14 cellular contexts compared by ENCODE assay signal in the genomic region with DNA sequence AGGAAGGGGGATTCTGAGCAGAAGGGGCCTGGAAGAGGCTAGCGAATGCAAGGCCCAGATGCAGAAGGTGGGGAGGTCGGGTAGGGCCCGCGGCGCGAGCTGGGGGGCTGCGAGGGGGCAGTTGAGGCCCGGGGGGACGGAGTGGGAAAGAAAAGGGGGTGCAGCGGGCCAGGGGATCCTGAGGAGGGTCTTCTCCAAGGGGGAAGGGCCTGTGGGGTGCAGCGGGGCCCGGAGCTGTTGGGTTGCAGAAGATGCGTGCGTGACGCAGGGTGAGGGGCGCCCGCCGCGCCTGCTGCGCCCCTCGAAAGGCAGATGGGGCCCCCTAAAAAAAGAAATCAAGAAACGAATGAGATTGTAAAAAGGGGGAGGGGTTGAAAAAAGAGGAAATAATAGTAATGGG. TPM values are rescaled to one million over a fixed set of nuclear protein-coding genes. Genes with fewer than 3 reads are reported as not detected.
DNase-seq lines count a peak whose midpoint lies in the region; ATAC-seq and TF ChIP-seq lines count a peak whose summit lies in the region.
"Had no signal": no experiment of that assay in that cellular context is flagged by ENCODE, and none has a peak within 500 bp of the region (broad histone marks: within the 10 kb centered on the region; RNA-seq: fewer than 3 reads in every experiment).

No MANE protein-coding gene starts in this region.

- POLR2A ChIA-PET in activated CD8-positive, alpha-beta T cell treated with anti-CD3 and anti-CD28 coated beads, Interleukin-2, amount 10 ng/mL, durations not matched to agents 7 days and 5 days (lab: Charles Lee): no interaction called here
- POLR2A ChIA-PET in activated CD8-positive, alpha-beta T cell treated with anti-CD3 and anti-CD28 coated beads for 36 hours (lab: Charles Lee): no interaction called here

- CTCF ChIA-PET in activated CD8-positive, alpha-beta T cell treated with anti-CD3 and anti-CD28 coated beads, Interleukin-2, amount 10 ng/mL, durations not matched to agents 7 days and 5 days (lab: Charles Lee): no interaction called here
- CTCF ChIA-PET in activated CD8-positive, alpha-beta T cell treated with anti-CD3 and anti-CD28 coated beads for 36 hours (lab: Charles Lee): no interaction called here

- H3K36me3 ChIP-seq in Peyer's patch: no peaks in the 10 kb centered on the region
- H3K36me3 ChIP-seq in esophagus muscularis mucosa: no peaks in the 10 kb centered on the region

- H3K9me3 Mint-ChIP-seq in activated CD8-positive, alpha-beta T cell treated with anti-CD3 and anti-CD28 coated beads, Interleukin-2, amount 10 ng/mL, durations not matched to agents 7 days and 5 days (ENCODE audit: insufficient read depth): no peaks in the 10 kb centered on the region
- H3K9me3 Mint-ChIP-seq in activated CD8-positive, alpha-beta T cell treated with anti-CD3 and anti-CD28 coated beads for 36 hours: no peaks in the 10 kb centered on the region
- H3K9me3 Mint-ChIP-seq in stimulated activated naive B cell treated with anti-CD40 and anti-IgM and Interleukin-4, amounts not matched to agents 10 μg/mL and 1 μg/mL and 100 μg/mL, for 72 hours: peaks cover 0 to 2% of the 10 kb centered on the region in 2 donors
- no peaks in the 10 kb centered on the region for H3K9me3 Mint-ChIP-seq in glutamatergic neuron (ENCODE audit: unreplicated experiment)

- no peak for DNase-seq in activated CD8-positive, alpha-beta T cell treated with anti-CD3 and anti-CD28 coated beads, Interleukin-2, amount 10 ng/mL, durations not matched to agents 7 days and 5 days
- no peak for DNase-seq in activated CD8-positive, alpha-beta T cell treated with anti-CD3 and anti-CD28 coated beads for 36 hours
- DNase-seq in Peyer's patch (no peak), esophagus muscularis mucosa (ENCODE audit: extremely low spot score) (no peak), EL (no peak), glutamatergic neuron (no peak)
- DNase-seq in stimulated activated naive B cell treated with anti-CD40 and anti-IgM and Interleukin-4, amounts not matched to agents 10 μg/mL and 1 μg/mL and 100 μg/mL, for 72 hours: no peak
- no peak for DNase-seq in stimulated activated CD8-positive, alpha-beta memory T cell treated with anti-CD3 and anti-CD28 coated beads, Interleukin-4, amount 100 ng/mL, for 48 hours
- DNase-seq: NCI-H526 treated with DMSO at 0.1 percent for 48 hours, OCI-M1 had no signal

- TF ChIP-seq EP300 in esophagus muscularis mucosa (IDR thresholded peaks at IDR 0.05): no peak

- H3K4me3 ChIP-seq in Peyer's patch: peak overlapping the region in 3 of 4 donors; percentile 37 to 41 (median 41)
- H3K4me3 ChIP-seq in esophagus muscularis mucosa: peak overlapping the region; percentile 46 to 58 (median 50)

- H3K27me3 ChIP-seq in Peyer's patch (no peaks in the 10 kb centered on the region), esophagus muscularis mucosa (no peaks in the 10 kb centered on the region)

- TF ChIP-seq POLR2A in Peyer's patch (IDR thresholded peaks at IDR 0.05) (no peak), esophagus muscularis mucosa (IDR thresholded peaks at IDR 0.05; ENCODE audit: low read depth) (no peak)

- H3K36me3 Mint-ChIP-seq in activated CD8-positive, alpha-beta T cell treated with anti-CD3 and anti-CD28 coated beads, Interleukin-2, amount 10 ng/mL, durations not matched to agents 7 days and 5 days (ENCODE audit: low read depth): no peaks in the 10 kb centered on the region
- H3K36me3 Mint-ChIP-seq in activated CD8-positive, alpha-beta T cell treated with anti-CD3 and anti-CD28 coated beads for 36 hours (ENCODE audit: low read depth): no peaks in the 10 kb centered on the region
- peaks cover 0 to 4% of the 10 kb centered on the region in 2 donors for H3K36me3 Mint-ChIP-seq in stimulated activated naive B cell treated with anti-CD40 and anti-IgM and Interleukin-4, amounts not matched to agents 10 μg/mL and 1 μg/mL and 100 μg/mL, for 72 hours
- no peaks in the 10 kb centered on the region for H3K36me3 Mint-ChIP-seq in glutamatergic neuron (ENCODE audit: unreplicated experiment)
- H3K36me3 Mint-ChIP-seq: IgD-negative memory B cell had no signal

- TF ChIP-seq CTCF in activated CD8-positive, alpha-beta T cell treated with anti-CD3 and anti-CD28 coated beads for 36 hours (IDR thresholded peaks at IDR 0.05): no peak
- no peak for TF ChIP-seq CTCF in Peyer's patch (IDR thresholded peaks at IDR 0.05)
- no peak for TF ChIP-seq CTCF in esophagus muscularis mucosa (IDR thresholded peaks at IDR 0.05)
- TF ChIP-seq CTCF in glutamatergic neuron (IDR thresholded peaks at IDR 0.05; ENCODE audit: partially characterized antibody, unreplicated experiment): no peak

- H3K9me3 ChIP-seq in Peyer's patch (no peaks in the 10 kb centered on the region), esophagus muscularis mucosa (no peaks in the 10 kb centered on the region)

- H3K4me1 ChIP-seq in Peyer's patch (peaks cover 0 to 11% (median 3%) of the 10 kb centered on the region in 4 donors), esophagus muscularis mucosa (peaks cover 3 to 13% (median 12%) of the 10 kb centered on the region in 4 donors)

- H3K4me3 Mint-ChIP-seq in activated CD8-positive, alpha-beta T cell treated with anti-CD3 and anti-CD28 coated beads, Interleukin-2, amount 10 ng/mL, durations not matched to agents 7 days and 5 days: peak overlapping the region; percentile 1
- H3K4me3 Mint-ChIP-seq in activated CD8-positive, alpha-beta T cell treated with anti-CD3 and anti-CD28 coated beads for 36 hours: no peak overlapping the region
- H3K4me3 Mint-ChIP-seq in stimulated activated naive B cell treated with anti-CD40 and anti-IgM and Interleukin-4, amounts not matched to agents 10 μg/mL and 1 μg/mL and 100 μg/mL, for 72 hours: peak overlapping the region; percentile 1 to 9
- H3K4me3 Mint-ChIP-seq in glutamatergic neuron (ENCODE audit: unreplicated experiment): no peak overlapping the region

- WGBS in esophagus muscularis mucosa: 72% methylated on average over 22 of the region's 22 CpGs

- no peak for ATAC-seq in activated CD8-positive, alpha-beta T cell treated with anti-CD3 and anti-CD28 coated beads, Interleukin-2, amount 10 ng/mL, durations not matched to agents 7 days and 5 days
- ATAC-seq in activated CD8-positive, alpha-beta T cell treated with anti-CD3 and anti-CD28 coated beads for 36 hours: no peak
- no peak for ATAC-seq in stimulated activated naive B cell treated with anti-CD40 and anti-IgM and Interleukin-4, amounts not matched to agents 10 μg/mL and 1 μg/mL and 100 μg/mL, for 72 hours (replicated peaks)

- intact Hi-C loops in activated CD8-positive, alpha-beta T cell treated with anti-CD3 and anti-CD28 coated beads for 36 hours (cut with micrococcal nuclease): no loop called here
- intact Hi-C loops in esophagus muscularis mucosa (cut with DNase I): no loop called here

- H3K27me3 Mint-ChIP-seq in activated CD8-positive, alpha-beta T cell treated with anti-CD3 and anti-CD28 coated beads, Interleukin-2, amount 10 ng/mL, durations not matched to agents 7 days and 5 days (ENCODE audit: low read depth): peaks cover 17% of the 10 kb centered on the region
- peaks cover 4% of the 10 kb centered on the region for H3K27me3 Mint-ChIP-seq in activated CD8-positive, alpha-beta T cell treated with anti-CD3 and anti-CD28 coated beads for 36 hours
- H3K27me3 Mint-ChIP-seq in stimulated activated naive B cell treated with anti-CD40 and anti-IgM and Interleukin-4, amounts not matched to agents 10 μg/mL and 1 μg/mL and 100 μg/mL, for 72 hours: peaks cover 50 to 51% of the 10 kb centered on the region in 2 donors
- peaks cover 2% of the 10 kb centered on the region for H3K27me3 Mint-ChIP-seq in glutamatergic neuron (ENCODE audit: unreplicated experiment)

- H3K27ac ChIP-seq in Peyer's patch (no peak overlapping the region), esophagus muscularis mucosa (replicated peaks in 1 of 4) (no peak overlapping the region)

- H3K4me1 Mint-ChIP-seq in activated CD8-positive, alpha-beta T cell treated with anti-CD3 and anti-CD28 coated beads, Interleukin-2, amount 10 ng/mL, durations not matched to agents 7 days and 5 days (ENCODE audit: low read depth): peaks cover 27% of the 10 kb centered on the region
- peaks cover 18% of the 10 kb centered on the region for H3K4me1 Mint-ChIP-seq in activated CD8-positive, alpha-beta T cell treated with anti-CD3 and anti-CD28 coated beads for 36 hours (ENCODE audit: low read depth)
- H3K4me1 Mint-ChIP-seq in stimulated activated naive B cell treated with anti-CD40 and anti-IgM and Interleukin-4, amounts not matched to agents 10 μg/mL and 1 μg/mL and 100 μg/mL, for 72 hours: peaks cover 11 to 31% of the 10 kb centered on the region in 2 donors
- H3K4me1 Mint-ChIP-seq in glutamatergic neuron (ENCODE audit: low read depth, unreplicated experiment): no peaks in the 10 kb centered on the region

- no peak overlapping the region for H3K27ac Mint-ChIP-seq in activated CD8-positive, alpha-beta T cell treated with anti-CD3 and anti-CD28 coated beads, Interleukin-2, amount 10 ng/mL, durations not matched to agents 7 days and 5 days
- no peak overlapping the region for H3K27ac Mint-ChIP-seq in activated CD8-positive, alpha-beta T cell treated with anti-CD3 and anti-CD28 coated beads for 36 hours
- no peak overlapping the region for H3K27ac Mint-ChIP-seq in stimulated activated naive B cell treated with anti-CD40 and anti-IgM and Interleukin-4, amounts not matched to agents 10 μg/mL and 1 μg/mL and 100 μg/mL, for 72 hours
- H3K27ac Mint-ChIP-seq in glutamatergic neuron (ENCODE audit: unreplicated experiment): no peak overlapping the region
- H3K27ac Mint-ChIP-seq: IgD-negative memory B cell had no signal

RNA-seq across cellular contexts. Expression of gene ZNF541, which starts 0.3 kb away (rescaled TPM):
- under 1 TPM; 0.10 to 0.13 TPM for total RNA-seq in activated CD8-positive, alpha-beta T cell treated with anti-CD3 and anti-CD28 coated beads, Interleukin-2, amount 10 ng/mL, durations not matched to agents 7 days and 5 days
- total RNA-seq in activated CD8-positive, alpha-beta T cell treated with anti-CD3 and anti-CD28 coated beads for 36 hours: under 1 TPM; 0.29 to 0.41 TPM
- total RNA-seq in Peyer's patch (not detected), esophagus muscularis mucosa (under 1 TPM in 3 of 4 donors, not detected in 1; 0.17 to 0.23 (median 0.19) TPM), glutamatergic neuron (ENCODE audit: unreplicated experiment) (not detected)
- total RNA-seq: kidney epithelial cell, occipital lobe, SK-MEL-5 had no signal

RNA-seq across cellular contexts. Expression of gene BICRA, which starts 36.3 kb away (rescaled TPM):
- 10 to 100 TPM; 15.0 to 17.6 TPM for total RNA-seq in activated CD8-positive, alpha-beta T cell treated with anti-CD3 and anti-CD28 coated beads, Interleukin-2, amount 10 ng/mL, durations not matched to agents 7 days and 5 days
- total RNA-seq in activated CD8-positive, alpha-beta T cell treated with anti-CD3 and anti-CD28 coated beads for 36 hours: 1 to 10 TPM; 8.7 to 8.8 TPM
- total RNA-seq in Peyer's patch: 10 to 100 TPM in 3 of 4 donors, 1 to 10 TPM in 1; 8.2 to 14.9 (median 13.3) TPM
- total RNA-seq in esophagus muscularis mucosa: 10 to 100 TPM; 10.9 to 15.0 (median 13.8) TPM
- 55.5 TPM for total RNA-seq in glutamatergic neuron (ENCODE audit: unreplicated experiment)

RNA-seq across cellular contexts. Expression of gene NAPA, which starts 57.8 kb away (rescaled TPM):
- total RNA-seq in activated CD8-positive, alpha-beta T cell treated with anti-CD3 and anti-CD28 coated beads, Interleukin-2, amount 10 ng/mL, durations not matched to agents 7 days and 5 days: 100 to 1,000 TPM in 1 of 2 experiments, 10 to 100 TPM in 1; 90.0 to 103 TPM
- total RNA-seq in activated CD8-positive, alpha-beta T cell treated with anti-CD3 and anti-CD28 coated beads for 36 hours: 10 to 100 TPM; 43.9 to 47.2 TPM
- total RNA-seq in Peyer's patch: 100 to 1,000 TPM in 2 of 4 donors, 10 to 100 TPM in 2; 78.4 to 154 (median 105) TPM
- 100 to 1,000 TPM; 109 to 164 (median 148) TPM for total RNA-seq in esophagus muscularis mucosa
- total RNA-seq in glutamatergic neuron (ENCODE audit: unreplicated experiment): 262 TPM

Comparison
In these comparisons a context has a peak if more than half of its experiments do, and no peak if none do; other contexts are left out.
1. H3K4me3 Mint-ChIP-seq: peak in activated CD8-positive, alpha-beta T cell treated with anti-CD3 and anti-CD28 coated beads, Interleukin-2, amount 10 ng/mL, durations not matched to agents 7 days and 5 days (single experiment) and stimulated activated naive B cell treated with anti-CD40 and anti-IgM and Interleukin-4, amounts not matched to agents 10 μg/mL and 1 μg/mL and 100 μg/mL, for 72 hours (2 of 2); none in activated CD8-positive, alpha-beta T cell treated with anti-CD3 and anti-CD28 coated beads for 36 hours (single experiment) and glutamatergic neuron (single experiment).